In the genomic region with DNA sequence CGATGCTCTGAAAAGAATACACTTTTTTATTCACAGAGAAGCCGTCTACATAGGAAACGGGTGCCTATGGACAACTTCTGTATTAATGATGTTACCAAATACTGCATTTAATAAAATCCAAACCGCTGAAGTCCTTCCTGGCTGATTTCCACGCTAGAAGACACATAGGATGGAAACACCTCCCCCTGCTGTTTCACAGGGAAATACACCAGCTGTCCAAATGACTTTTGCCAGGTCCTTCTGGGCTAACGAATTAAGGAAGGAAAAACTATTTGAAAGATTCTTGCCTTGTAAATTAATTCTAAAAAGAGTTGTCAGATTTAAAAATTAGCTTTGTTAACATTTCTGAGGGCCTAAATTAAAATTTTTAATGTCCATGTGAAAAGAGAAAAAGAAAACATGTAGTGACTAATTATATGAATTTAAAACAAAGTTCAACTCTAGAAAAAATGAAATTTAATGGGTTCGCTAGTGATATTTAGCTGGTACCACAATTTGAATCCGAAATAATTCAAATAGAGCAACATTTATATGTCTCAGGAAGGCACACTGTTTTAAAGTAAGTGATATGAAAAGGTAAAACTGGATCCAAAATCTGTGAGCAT, we compare ENCODE assay signal across 8 cellular contexts.
DNase-seq lines count a peak whose midpoint lies in the region; ATAC-seq, FAIRE-seq and TF ChIP-seq lines count a peak whose summit lies in the region.

No MANE protein-coding gene starts in this region.

- no peak for DNase-seq in D721Med (ENCODE audit: insufficient read length, low spot score)
- DNase-seq in HT-29 (ENCODE audit: low spot score): peak; percentile 68
- no peak for DNase-seq in RWPE2 (ENCODE audit: low spot score)
- DNase-seq in epithelial cell of esophagus (ENCODE audit: low read depth): peak; percentile 72
- peak; percentile 60 for DNase-seq in mucosa of gallbladder (ENCODE audit: low spot score)
- DNase-seq in stimulated activated CD4-positive, alpha-beta T cell treated with anti-CD3 and anti-CD28 coated beads, Interleukin-2, amount 100 ng/mL, for 48 hours: no peak

- peaks cover 15% of the 10 kb centered on the region for H3K4me1 ChIP-seq in RWPE2 (ENCODE audit: insufficient read depth, poor library complexity, severe bottlenecking)

- H3K9me3 ChIP-seq in RWPE2 (ENCODE audit: severe bottlenecking): no peaks in the 10 kb centered on the region

- FAIRE-seq in D721Med (lab: Jason Lieb, UNC): no peak

- TF ChIP-seq CTCF in D721Med (IDR thresholded peaks at IDR 0.05; ENCODE audit: insufficient read depth, missing control alignments) (peak; percentile 85), RWPE2 (IDR thresholded peaks at IDR 0.05; ENCODE audit: poor library complexity, severe bottlenecking) (peak; percentile 79), epithelial cell of esophagus (IDR thresholded peaks at IDR 0.05; ENCODE audit: insufficient read depth, low read depth, low read length, missing control alignments) (peak; percentile 90)

- H3K4me3 ChIP-seq in RWPE2 (ENCODE audit: severe bottlenecking) (no peak overlapping the region), epithelial cell of esophagus (ENCODE audit: low read length) (no peak overlapping the region)

- ATAC-seq in RWPE2 (ENCODE audit: low read depth): no peak
- no peak for ATAC-seq in GM18517 (IDR thresholded peaks at IDR 0.05; ENCODE audit: unreplicated experiment)
- ATAC-seq in GM21381 (IDR thresholded peaks at IDR 0.05; ENCODE audit: unreplicated experiment): no peak

- H3K36me3 ChIP-seq in RWPE2 (ENCODE audit: low read depth): no peaks in the 10 kb centered on the region; the same call in 1 of the 2 replicates

- no peaks in the 10 kb centered on the region for H3K27me3 ChIP-seq in RWPE2 (ENCODE audit: insufficient read depth, poor library complexity, severe bottlenecking)

- H3K27ac ChIP-seq in RWPE2 (ENCODE audit: poor library complexity, severe bottlenecking): no peak overlapping the region

Comparison
In these comparisons a context has a peak if more than half of its experiments do, and no peak if none do; other contexts are left out.
1. DNase-seq: peak in HT-29 (single experiment), epithelial cell of esophagus (single experiment) and mucosa of gallbladder (single experiment); none in D721Med (single experiment), RWPE2 (single experiment) and stimulated activated CD4-positive, alpha-beta T cell treated with anti-CD3 and anti-CD28 coated beads, Interleukin-2, amount 100 ng/mL, for 48 hours (0 of 2).
2. Peak in every context shown above with its lines, with median percentiles within 50 percentile points of each other: CTCF ChIP-seq.